1 cellular context compared by ENCODE assay signal in genomic region chr10:80188713-80189112, GRCh38.
TF ChIP-seq lines count a peak whose summit lies in the region.

No MANE protein-coding gene starts in this region.

TF ChIP-seq in SK-N-SH treated with all-trans-retinoic acid at 6 μM for 48 hours, 23 proteins besides CTCF, POLR2A, EP300 and RAD21 (continued from another document):
- TF ChIP-seq CREB5 (CRISPR knock-in tag; IDR thresholded peaks at IDR 0.05; ENCODE audit: low read depth) (no peak), TOX (CRISPR knock-in tag; IDR thresholded peaks at IDR 0.05; ENCODE audit: borderline replicate concordance) (no peak), BACH2 (CRISPR knock-in tag; IDR thresholded peaks at IDR 0.05; ENCODE audit: borderline replicate concordance) (no peak), ZNF70 (CRISPR knock-in tag; IDR thresholded peaks at IDR 0.05) (no peak)
